Comparison of ENCODE assay signal across 15 cellular contexts in genomic region chr21:46393941-46394818, GRCh38.
DNase-seq lines count a peak whose midpoint lies in the region; ATAC-seq and TF ChIP-seq lines count a peak whose summit lies in the region.
"Had no signal": no experiment of that assay in that cellular context is flagged by ENCODE, and none has a peak within 500 bp of the region (broad histone marks: within the 10 kb centered on the region; RNA-seq: fewer than 3 reads in every experiment).

No MANE protein-coding gene starts in this region.

- POLR2A ChIA-PET in activated CD4-positive, alpha-beta memory T cell treated with anti-CD3 and anti-CD28 coated beads for 36 hours (lab: Charles Lee) = no interaction called here

- H3K27me3 ChIP-seq in HUES48 (ENCODE audit: control insufficient read depth, insufficient read depth, low read length) (no peaks in the 10 kb centered on the region), endodermal cell (ENCODE audit: control insufficient read depth, insufficient read depth, low read length, poor library complexity, severe bottlenecking) (no peaks in the 10 kb centered on the region)

- ATAC-seq in HG02623 (IDR thresholded peaks at IDR 0.05; ENCODE audit: unreplicated experiment) (no peak), GM18873 (IDR thresholded peaks at IDR 0.05; ENCODE audit: low FRiP score, unreplicated experiment) (no peak)
- ATAC-seq: GM23338, mucosa of descending colon had no signal

- no peaks in the 10 kb centered on the region for H3K4me1 ChIP-seq in HUES48 (ENCODE audit: control insufficient read depth, insufficient read depth, low read length)
- no peaks in the 10 kb centered on the region for H3K4me1 ChIP-seq in endodermal cell (ENCODE audit: control insufficient read depth, insufficient read depth, low read length)

- H3K36me3 Mint-ChIP-seq in endodermal cell (ENCODE audit: low read depth) = peaks cover 42% of the 10 kb centered on the region
- H3K36me3 Mint-ChIP-seq in activated CD4-positive, alpha-beta memory T cell treated with anti-CD3 and anti-CD28 coated beads for 36 hours = peaks cover 36% of the 10 kb centered on the region

- H3K9me3 Mint-ChIP-seq in endodermal cell = no peaks in the 10 kb centered on the region
- H3K9me3 Mint-ChIP-seq in activated CD4-positive, alpha-beta memory T cell treated with anti-CD3 and anti-CD28 coated beads for 36 hours = no peaks in the 10 kb centered on the region
- H3K9me3 Mint-ChIP-seq: CD4-positive, CD25-positive, alpha-beta regulatory T cell; GM23338 had no signal

- H3K9me3 ChIP-seq in HUES48 (ENCODE audit: control insufficient read depth, insufficient read depth, low read length) (no peaks in the 10 kb centered on the region), endodermal cell (ENCODE audit: control insufficient read depth, low read length) (no peaks in the 10 kb centered on the region)
- H3K9me3 ChIP-seq: mucosa of descending colon had no signal

- peak overlapping the region; percentile 72 for H3K27ac Mint-ChIP-seq in endodermal cell
- H3K27ac Mint-ChIP-seq in activated CD4-positive, alpha-beta memory T cell treated with anti-CD3 and anti-CD28 coated beads for 36 hours = no peak overlapping the region
- H3K27ac Mint-ChIP-seq: GM23338 had no signal

- H3K4me3 ChIP-seq in HUES48 (ENCODE audit: low read depth, low read length) (no peak overlapping the region), endodermal cell (ENCODE audit: low read length) (no peak overlapping the region)
- H3K4me3 ChIP-seq: GM23338, mucosa of descending colon had no signal

- intact Hi-C loops in activated CD4-positive, alpha-beta memory T cell treated with anti-CD3 and anti-CD28 coated beads for 36 hours (cut with micrococcal nuclease) = no loop called here

- 95% methylated on average over 25 to 30 of the region's 30 CpGs for WGBS in endodermal cell (ENCODE audit: insufficient coverage in 1 of 2, insufficient read length in 1 of 2), 2 experiments

- no peak for TF ChIP-seq CTCF in endodermal cell (conservative IDR thresholded peaks at IDR 0.05)

- H3K36me3 ChIP-seq in HUES48 (ENCODE audit: control insufficient read depth, insufficient read depth, low read length) = peaks cover 65% of the 10 kb centered on the region
- peaks cover 47% of the 10 kb centered on the region for H3K36me3 ChIP-seq in endodermal cell (ENCODE audit: control insufficient read depth, insufficient read depth, low read length)

- peak overlapping the region; percentile 14 for H3K9ac ChIP-seq in HUES48 (ENCODE audit: low read depth, low read length)
- H3K9ac ChIP-seq in endodermal cell (ENCODE audit: extremely low read depth, low read length, poor library complexity, severe bottlenecking) = no peak overlapping the region

- CTCF ChIA-PET in activated CD4-positive, alpha-beta memory T cell treated with anti-CD3 and anti-CD28 coated beads for 36 hours (lab: Charles Lee) = no interaction called here

- H3K4me3 Mint-ChIP-seq in endodermal cell = no peak overlapping the region
- H3K4me3 Mint-ChIP-seq in activated CD4-positive, alpha-beta memory T cell treated with anti-CD3 and anti-CD28 coated beads for 36 hours = no peak overlapping the region
- H3K4me3 Mint-ChIP-seq: CD4-positive, CD25-positive, alpha-beta regulatory T cell; GM23338 had no signal

- no peak overlapping the region for H3K27ac ChIP-seq in HUES48 (ENCODE audit: low read depth, low read length)
- H3K27ac ChIP-seq in endodermal cell (ENCODE audit: low read depth, low read length) = peak overlapping the region; percentile 70

- H3K27me3 Mint-ChIP-seq in endodermal cell (ENCODE audit: insufficient read depth) = no peaks in the 10 kb centered on the region
- no peaks in the 10 kb centered on the region for H3K27me3 Mint-ChIP-seq in activated CD4-positive, alpha-beta memory T cell treated with anti-CD3 and anti-CD28 coated beads for 36 hours
- H3K27me3 Mint-ChIP-seq: CD4-positive, CD25-positive, alpha-beta regulatory T cell had no signal

- H3K4me1 Mint-ChIP-seq in endodermal cell = no peaks in the 10 kb centered on the region
- no peaks in the 10 kb centered on the region for H3K4me1 Mint-ChIP-seq in activated CD4-positive, alpha-beta memory T cell treated with anti-CD3 and anti-CD28 coated beads for 36 hours (ENCODE audit: low read depth)
- H3K4me1 Mint-ChIP-seq: CD4-positive, CD25-positive, alpha-beta regulatory T cell; GM23338 had no signal

- DNase-seq in NCI-H2171 treated with DMSO at 0.1 percent for 48 hours (lab: John Stamatoyannopoulos, UW) (peak; percentile 87), endodermal cell (no peak), retina (peak; percentile 77), NOMO-1 (lab: John Stamatoyannopoulos, UW; ENCODE audit: unreplicated experiment in 2 of 2) (no peak)
- no peak for DNase-seq in activated CD4-positive, alpha-beta memory T cell treated with anti-CD3 and anti-CD28 coated beads for 36 hours
- DNase-seq: activated CD4-positive, CD25-positive, alpha-beta regulatory T cell; activated T-cell treated with anti-CD3 and anti-CD28 coated beads, Interleukin-2, amount 50 U/mL, for 48 hours; CD4-positive, CD25-positive, alpha-beta regulatory T cell; erythroblast; NCI-H2081 treated with DMSO at 0.1 percent for 48 hours had no signal

Comparison
In these comparisons a context has a peak if more than half of its experiments do, and no peak if none do; other contexts are left out.
1. DNase-seq: peak in NCI-H2171 treated with DMSO at 0.1 percent for 48 hours (single experiment) and retina (single experiment); none in endodermal cell (single experiment), NOMO-1 (0 of 2) and activated CD4-positive, alpha-beta memory T cell treated with anti-CD3 and anti-CD28 coated beads for 36 hours (single experiment).